2 cellular contexts compared by ENCODE assay signal in the genomic region with DNA sequence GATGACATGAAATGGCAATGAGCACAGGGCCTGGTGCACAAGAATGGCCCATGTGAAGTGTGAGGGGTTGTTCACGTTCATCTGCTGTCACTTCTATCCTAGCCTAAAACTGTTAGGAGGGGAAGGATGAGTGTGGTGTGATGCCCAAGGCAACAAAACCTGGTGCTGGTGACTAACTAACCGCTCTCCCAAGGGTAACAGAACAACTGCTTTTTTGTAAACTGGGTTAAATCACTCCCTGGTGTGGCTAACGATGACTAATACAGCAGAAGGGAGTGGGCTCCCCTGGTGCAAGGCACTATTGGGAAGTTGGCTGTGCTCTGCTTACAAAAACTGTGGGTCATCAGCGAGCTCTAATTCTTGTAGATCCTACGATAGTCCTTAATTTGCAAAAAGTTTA.
TF ChIP-seq lines count a peak whose summit lies in the region.

No MANE protein-coding gene starts in this region.

TF ChIP-seq in GM23338, 12 proteins besides CTCF, POLR2A, EP300 and RAD21 (continued from another document):
- TF ChIP-seq, protein P1, sequence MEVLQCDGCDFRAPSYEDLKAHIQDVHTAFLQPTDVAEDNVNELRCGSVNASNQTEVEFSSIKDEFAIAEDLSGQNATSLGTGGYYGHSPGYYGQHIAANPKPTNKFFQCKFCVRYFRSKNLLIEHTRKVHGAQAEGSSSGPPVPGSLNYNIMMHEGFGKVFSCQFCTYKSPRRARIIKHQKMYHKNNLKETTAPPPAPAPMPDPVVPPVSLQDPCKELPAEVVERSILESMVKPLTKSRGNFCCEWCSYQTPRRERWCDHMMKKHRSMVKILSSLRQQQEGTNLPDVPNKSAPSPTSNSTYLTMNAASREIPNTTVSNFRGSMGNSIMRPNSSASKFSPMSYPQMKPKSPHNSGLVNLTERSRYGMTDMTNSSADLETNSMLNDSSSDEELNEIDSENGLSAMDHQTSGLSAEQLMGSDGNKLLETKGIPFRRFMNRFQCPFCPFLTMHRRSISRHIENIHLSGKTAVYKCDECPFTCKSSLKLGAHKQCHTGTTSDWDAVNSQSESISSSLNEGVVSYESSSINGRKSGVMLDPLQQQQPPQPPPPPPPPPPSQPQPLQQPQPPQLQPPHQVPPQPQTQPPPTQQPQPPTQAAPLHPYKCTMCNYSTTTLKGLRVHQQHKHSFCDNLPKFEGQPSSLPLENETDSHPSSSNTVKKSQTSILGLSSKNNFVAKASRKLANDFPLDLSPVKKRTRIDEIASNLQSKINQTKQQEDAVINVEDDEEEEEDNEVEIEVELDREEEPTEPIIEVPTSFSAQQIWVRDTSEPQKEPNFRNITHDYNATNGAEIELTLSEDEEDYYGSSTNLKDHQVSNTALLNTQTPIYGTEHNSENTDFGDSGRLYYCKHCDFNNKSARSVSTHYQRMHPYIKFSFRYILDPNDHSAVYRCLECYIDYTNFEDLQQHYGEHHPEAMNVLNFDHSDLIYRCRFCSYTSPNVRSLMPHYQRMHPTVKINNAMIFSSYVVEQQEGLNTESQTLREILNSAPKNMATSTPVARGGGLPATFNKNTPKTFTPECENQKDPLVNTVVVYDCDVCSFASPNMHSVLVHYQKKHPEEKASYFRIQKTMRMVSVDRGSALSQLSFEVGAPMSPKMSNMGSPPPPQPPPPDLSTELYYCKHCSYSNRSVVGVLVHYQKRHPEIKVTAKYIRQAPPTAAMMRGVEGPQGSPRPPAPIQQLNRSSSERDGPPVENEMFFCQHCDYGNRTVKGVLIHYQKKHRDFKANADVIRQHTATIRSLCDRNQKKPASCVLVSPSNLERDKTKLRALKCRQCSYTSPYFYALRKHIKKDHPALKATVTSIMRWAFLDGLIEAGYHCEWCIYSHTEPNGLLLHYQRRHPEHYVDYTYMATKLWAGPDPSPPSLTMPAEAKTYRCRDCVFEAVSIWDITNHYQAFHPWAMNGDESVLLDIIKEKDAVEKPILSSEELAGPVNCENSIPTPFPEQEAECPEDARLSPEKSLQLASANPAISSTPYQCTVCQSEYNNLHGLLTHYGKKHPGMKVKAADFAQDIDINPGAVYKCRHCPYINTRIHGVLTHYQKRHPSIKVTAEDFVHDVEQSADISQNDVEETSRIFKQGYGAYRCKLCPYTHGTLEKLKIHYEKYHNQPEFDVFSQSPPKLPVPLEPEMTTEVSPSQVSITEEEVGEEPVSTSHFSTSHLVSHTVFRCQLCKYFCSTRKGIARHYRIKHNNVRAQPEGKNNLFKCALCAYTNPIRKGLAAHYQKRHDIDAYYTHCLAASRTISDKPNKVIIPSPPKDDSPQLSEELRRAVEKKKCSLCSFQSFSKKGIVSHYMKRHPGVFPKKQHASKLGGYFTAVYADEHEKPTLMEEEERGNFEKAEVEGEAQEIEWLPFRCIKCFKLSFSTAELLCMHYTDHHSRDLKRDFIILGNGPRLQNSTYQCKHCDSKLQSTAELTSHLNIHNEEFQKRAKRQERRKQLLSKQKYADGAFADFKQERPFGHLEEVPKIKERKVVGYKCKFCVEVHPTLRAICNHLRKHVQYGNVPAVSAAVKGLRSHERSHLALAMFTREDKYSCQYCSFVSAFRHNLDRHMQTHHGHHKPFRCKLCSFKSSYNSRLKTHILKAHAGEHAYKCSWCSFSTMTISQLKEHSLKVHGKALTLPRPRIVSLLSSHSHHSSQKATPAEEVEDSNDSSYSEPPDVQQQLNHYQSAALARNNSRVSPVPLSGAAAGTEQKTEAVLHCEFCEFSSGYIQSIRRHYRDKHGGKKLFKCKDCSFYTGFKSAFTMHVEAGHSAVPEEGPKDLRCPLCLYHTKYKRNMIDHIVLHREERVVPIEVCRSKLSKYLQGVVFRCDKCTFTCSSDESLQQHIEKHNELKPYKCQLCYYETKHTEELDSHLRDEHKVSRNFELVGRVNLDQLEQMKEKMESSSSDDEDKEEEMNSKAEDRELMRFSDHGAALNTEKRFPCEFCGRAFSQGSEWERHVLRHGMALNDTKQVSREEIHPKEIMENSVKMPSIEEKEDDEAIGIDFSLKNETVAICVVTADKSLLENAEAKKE (CRISPR knock-in tag; IDR thresholded peaks at IDR 0.05), result no peak
- TF ChIP-seq EZH2phosphoT487 (IDR thresholded peaks at IDR 0.05; ENCODE audit: unreplicated experiment), result no peak
- TF ChIP-seq, protein P2, sequence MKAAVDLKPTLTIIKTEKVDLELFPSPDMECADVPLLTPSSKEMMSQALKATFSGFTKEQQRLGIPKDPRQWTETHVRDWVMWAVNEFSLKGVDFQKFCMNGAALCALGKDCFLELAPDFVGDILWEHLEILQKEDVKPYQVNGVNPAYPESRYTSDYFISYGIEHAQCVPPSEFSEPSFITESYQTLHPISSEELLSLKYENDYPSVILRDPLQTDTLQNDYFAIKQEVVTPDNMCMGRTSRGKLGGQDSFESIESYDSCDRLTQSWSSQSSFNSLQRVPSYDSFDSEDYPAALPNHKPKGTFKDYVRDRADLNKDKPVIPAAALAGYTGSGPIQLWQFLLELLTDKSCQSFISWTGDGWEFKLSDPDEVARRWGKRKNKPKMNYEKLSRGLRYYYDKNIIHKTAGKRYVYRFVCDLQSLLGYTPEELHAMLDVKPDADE (IDR thresholded peaks at IDR 0.05), result no peak
- TF ChIP-seq CREB1 (CRISPR knock-in tag; IDR thresholded peaks at IDR 0.05; ENCODE audit: low read depth), result no peak
- TF ChIP-seq STAT1 (IDR thresholded peaks at IDR 0.05; ENCODE audit: unreplicated experiment), result no peak
- TF ChIP-seq EZH2 (IDR thresholded peaks at IDR 0.05; ENCODE audit: low read depth, unreplicated experiment), result no peak
- TF ChIP-seq ZNF331 (CRISPR knock-in tag; IDR thresholded peaks at IDR 0.05; ENCODE audit: low read depth), result no peak
- no peak for TF ChIP-seq POLR2AphosphoS5 (IDR thresholded peaks at IDR 0.05; ENCODE audit: low read depth)

TF ChIP-seq in WTC11, 78 proteins besides CTCF, POLR2A, EP300 and RAD21 (continued from another document):
- TF ChIP-seq, protein P3, sequence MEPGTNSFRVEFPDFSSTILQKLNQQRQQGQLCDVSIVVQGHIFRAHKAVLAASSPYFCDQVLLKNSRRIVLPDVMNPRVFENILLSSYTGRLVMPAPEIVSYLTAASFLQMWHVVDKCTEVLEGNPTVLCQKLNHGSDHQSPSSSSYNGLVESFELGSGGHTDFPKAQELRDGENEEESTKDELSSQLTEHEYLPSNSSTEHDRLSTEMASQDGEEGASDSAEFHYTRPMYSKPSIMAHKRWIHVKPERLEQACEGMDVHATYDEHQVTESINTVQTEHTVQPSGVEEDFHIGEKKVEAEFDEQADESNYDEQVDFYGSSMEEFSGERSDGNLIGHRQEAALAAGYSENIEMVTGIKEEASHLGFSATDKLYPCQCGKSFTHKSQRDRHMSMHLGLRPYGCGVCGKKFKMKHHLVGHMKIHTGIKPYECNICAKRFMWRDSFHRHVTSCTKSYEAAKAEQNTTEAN (CRISPR knock-in tag; IDR thresholded peaks at IDR 0.05), result no peak
TF ChIP-seq in WTC11: peak in this region for 0.
